Comparison of ENCODE assay signal across 1 cellular context in the genomic region with DNA sequence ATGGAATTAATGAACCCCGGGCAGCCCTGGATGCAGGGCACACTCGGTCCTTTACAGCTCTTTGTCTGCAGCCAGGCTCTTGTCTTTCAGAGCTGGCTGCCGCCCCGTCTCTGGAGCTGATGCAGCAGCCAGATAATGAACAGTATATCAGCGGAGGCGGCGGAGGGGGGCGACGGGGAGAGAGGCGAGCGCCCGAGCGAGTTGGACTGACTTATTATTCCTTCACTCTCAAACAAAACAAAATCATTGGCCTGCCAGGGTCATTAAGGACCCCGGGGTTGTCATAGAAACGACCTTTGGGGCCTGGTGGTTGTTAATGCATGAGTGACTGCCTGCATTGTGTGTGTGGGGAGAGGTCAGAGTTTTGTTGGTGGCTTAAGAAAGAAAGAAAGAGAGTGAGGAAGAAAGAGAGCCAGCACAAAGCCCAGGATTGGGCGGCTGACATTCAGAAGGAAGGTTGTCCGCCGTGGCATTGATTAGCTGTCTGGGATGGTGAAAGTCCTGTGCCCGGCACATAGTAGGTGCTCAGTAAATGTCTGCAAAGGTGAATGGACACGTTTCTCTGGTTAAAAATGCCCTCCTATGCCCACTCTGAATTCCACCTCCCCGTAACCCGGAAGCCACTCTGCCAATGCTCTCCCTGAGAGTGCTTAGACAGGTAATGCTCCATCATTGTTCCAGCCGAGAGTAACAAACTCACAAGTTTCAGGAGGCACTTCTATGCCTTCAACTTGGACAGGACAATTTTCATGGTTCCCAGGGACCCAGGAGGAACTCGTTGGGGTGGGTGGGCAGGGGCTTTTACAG.
TF ChIP-seq lines count a peak whose summit lies in the region.

No MANE protein-coding gene starts in this region.

TF ChIP-seq in HepG2, 621 proteins besides CTCF, POLR2A, EP300 and RAD21 (continued from another document):
- TF ChIP-seq, protein P1, sequence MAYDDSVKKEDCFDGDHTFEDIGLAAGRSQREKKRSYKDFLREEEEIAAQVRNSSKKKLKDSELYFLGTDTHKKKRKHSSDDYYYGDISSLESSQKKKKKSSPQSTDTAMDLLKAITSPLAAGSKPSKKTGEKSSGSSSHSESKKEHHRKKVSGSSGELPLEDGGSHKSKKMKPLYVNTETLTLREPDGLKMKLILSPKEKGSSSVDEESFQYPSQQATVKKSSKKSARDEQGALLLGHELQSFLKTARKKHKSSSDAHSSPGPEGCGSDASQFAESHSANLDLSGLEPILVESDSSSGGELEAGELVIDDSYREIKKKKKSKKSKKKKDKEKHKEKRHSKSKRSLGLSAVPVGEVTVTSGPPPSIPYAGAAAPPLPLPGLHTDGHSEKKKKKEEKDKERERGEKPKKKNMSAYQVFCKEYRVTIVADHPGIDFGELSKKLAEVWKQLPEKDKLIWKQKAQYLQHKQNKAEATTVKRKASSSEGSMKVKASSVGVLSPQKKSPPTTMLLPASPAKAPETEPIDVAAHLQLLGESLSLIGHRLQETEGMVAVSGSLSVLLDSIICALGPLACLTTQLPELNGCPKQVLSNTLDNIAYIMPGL (CRISPR knock-in tag; IDR thresholded peaks at IDR 0.05; ENCODE audit: borderline replicate concordance in 1 of 2, low read depth in 1 of 2) = 0 out of 4 replicates have a peak, but pooled peaks of 1 of the 2 experiments have one; percentile 29
- TF ChIP-seq RFX3 (CRISPR knock-in tag; IDR thresholded peaks at IDR 0.05) = peak; percentile 69
